ENCODE assay signal across 24 cellular contexts in the genomic region with DNA sequence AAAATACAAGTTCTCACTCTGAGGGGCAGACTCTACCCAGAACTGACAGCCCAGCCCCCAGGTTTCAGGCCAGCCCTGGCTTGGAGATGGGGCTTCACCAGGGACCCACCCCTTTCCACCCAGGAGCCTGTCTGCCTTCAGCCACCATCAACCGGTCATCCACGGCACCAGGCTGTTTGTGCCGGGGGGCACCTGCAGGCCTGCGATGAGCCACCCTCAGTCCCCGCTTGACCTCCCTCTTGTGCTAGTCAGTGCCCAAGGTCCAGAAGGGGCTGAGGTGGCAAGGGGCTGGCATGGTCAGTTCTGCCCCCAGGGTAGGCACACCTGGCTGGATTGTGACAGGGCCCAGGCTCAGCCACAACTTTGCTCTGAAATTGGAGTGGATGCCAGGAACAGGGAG.
"Had no signal": no experiment of that assay in that cellular context is flagged by ENCODE, and none has a peak within 500 bp of the region (broad histone marks: within the 10 kb centered on the region; RNA-seq: fewer than 3 reads in every experiment).

No MANE protein-coding gene starts in this region.

- H3K9me3 Mint-ChIP-seq: dendritic cell treated with granulocyte-macrophage colony-stimulating factor and Interleukin-4, amounts not matched to agents 40 ng/mL and 50 ng/mL, for 4 days had no signal

- H3K27ac ChIP-seq: colonic mucosa, coronary artery, dorsolateral prefrontal cortex, epithelial cell of prostate, esophagus muscularis mucosa, esophagus squamous epithelium, foreskin keratinocyte, gastrocnemius medialis, gastroesophageal sphincter, heart left ventricle, heart right ventricle had no signal

- H3K9me3 ChIP-seq: colonic mucosa, gastrocnemius medialis had no signal

- ATAC-seq: effector memory CD8-positive, alpha-beta T cell; esophagus mucosa; foreskin keratinocyte; gastrocnemius medialis; gastroesophageal sphincter; heart left ventricle; heart right ventricle had no signal

- DNase-seq: colonic mucosa; cortex of kidney; dermis blood vessel endothelial cell; dorsolateral prefrontal cortex; effector CD4-positive, alpha-beta T cell; effector CD8-positive, alpha-beta T cell; effector memory CD4-positive, alpha-beta T cell; effector memory CD8-positive, alpha-beta T cell; erythroblast; esophagus squamous epithelium; foreskin fibroblast; foreskin keratinocyte; foreskin melanocyte; gastrocnemius medialis; glutamatergic neuron; head of caudate nucleus; heart right ventricle had no signal

- H3K27me3 ChIP-seq: colonic mucosa, foreskin keratinocyte had no signal

- H3K4me1 ChIP-seq: colonic mucosa, esophagus muscularis mucosa, esophagus squamous epithelium, foreskin keratinocyte, gastrocnemius medialis, gastroesophageal sphincter, heart left ventricle, heart right ventricle had no signal

- H3K4me3 ChIP-seq: colonic mucosa, coronary artery, dorsolateral prefrontal cortex, esophagus muscularis mucosa, esophagus squamous epithelium, gastrocnemius medialis, gastroesophageal sphincter, heart left ventricle, heart right ventricle had no signal

- H3K27ac Mint-ChIP-seq: dendritic cell treated with granulocyte-macrophage colony-stimulating factor and Interleukin-4, amounts not matched to agents 40 ng/mL and 50 ng/mL, for 4 days; effector memory CD8-positive, alpha-beta T cell had no signal

- H3K4me3 Mint-ChIP-seq: dendritic cell treated with granulocyte-macrophage colony-stimulating factor and Interleukin-4, amounts not matched to agents 40 ng/mL and 50 ng/mL, for 4 days; effector memory CD8-positive, alpha-beta T cell had no signal

- H3K36me3 ChIP-seq: colonic mucosa, esophagus muscularis mucosa, esophagus squamous epithelium, gastrocnemius medialis, gastroesophageal sphincter, heart left ventricle, heart right ventricle had no signal
